Comparison of ENCODE assay signal across 25 cellular contexts in genomic region chr16:13950821-13951547, GRCh38. TPM values are rescaled to one million over a fixed set of nuclear protein-coding genes. Genes with fewer than 3 reads are reported as not detected.
DNase-seq lines count a peak whose midpoint lies in the region; ATAC-seq, FAIRE-seq and TF ChIP-seq lines count a peak whose summit lies in the region.
"Had no signal": no experiment of that assay in that cellular context is flagged by ENCODE, and none has a peak within 500 bp of the region (broad histone marks: within the 10 kb centered on the region; RNA-seq: fewer than 3 reads in every experiment).

No MANE protein-coding gene starts in this region.

- no peak overlapping the region for H2AFZ ChIP-seq in HepG2 (ENCODE audit: low read length)
- H2AFZ ChIP-seq: GM23338 had no signal

- H3K79me2 ChIP-seq in HepG2 (ENCODE audit: insufficient read depth, low read length) = no peaks in the 10 kb centered on the region

- no TSS peak for BruUV-seq in HepG2 (replicated peaks; lab: Mats Ljungman, UMichigan)

- H3K4me1 ChIP-seq in HepG2 (ENCODE audit: insufficient read depth, low read length) = peaks cover 2% of the 10 kb centered on the region
- H3K4me1 ChIP-seq in right lobe of liver = peaks cover 0 to 3% (median 0%) of the 10 kb centered on the region in 4 donors
- peaks cover 2 to 8% of the 10 kb centered on the region in 2 donors for H3K4me1 ChIP-seq in kidney (ENCODE audit: control insufficient read depth in 1 of 2, insufficient read depth in 1 of 2, low read depth in 1 of 2, low read length in 2 of 2)
- no peaks in the 10 kb centered on the region for H3K4me1 ChIP-seq in psoas muscle
- H3K4me1 ChIP-seq: HAP-1 had no signal

- TF ChIP-seq CTCF in HepG2 (CRISPR knock-in tag; IDR thresholded peaks at IDR 0.05) (no peak), right lobe of liver (IDR thresholded peaks at IDR 0.05) (no peak), kidney (IDR thresholded peaks at IDR 0.05; ENCODE audit: borderline replicate concordance, extremely low read depth, insufficient read depth) (no peak), psoas muscle (IDR thresholded peaks at IDR 0.05) (no peak)

- intact Hi-C loops in HepG2 (cut with micrococcal nuclease; ENCODE audit: unreplicated experiment) = no loop called here
- intact Hi-C loops in right lobe of liver (cut with DNase I) = no loop called here
- intact Hi-C loops in kidney (cut with DNase I) = no loop called here
- intact Hi-C loops in psoas muscle (cut with DNase I) = no loop called here

- H3K27me3 ChIP-seq in HepG2 (ENCODE audit: control insufficient read depth in 1 of 2, insufficient read depth in 2 of 2, low read length in 2 of 2) = no peaks in the 10 kb centered on the region
- no peaks in the 10 kb centered on the region for H3K27me3 ChIP-seq in right lobe of liver
- H3K27me3 ChIP-seq in psoas muscle (ENCODE audit: insufficient read depth in 3 of 3, low read length in 2 of 3) = no peaks in the 10 kb centered on the region

- no peaks in the 10 kb centered on the region for H4K20me1 ChIP-seq in HepG2 (ENCODE audit: insufficient read depth, low read length)

- H3K27ac ChIP-seq in HepG2 (ENCODE audit: extremely low read length, insufficient read depth, low read length) = no peak overlapping the region
- H3K27ac ChIP-seq in right lobe of liver = no peak overlapping the region
- H3K27ac ChIP-seq in SK-N-MC = peak overlapping the region; percentile 80
- no peak overlapping the region for H3K27ac ChIP-seq in kidney (ENCODE audit: low read depth in 2 of 2, low read length in 2 of 2)
- H3K27ac ChIP-seq in psoas muscle = no peak overlapping the region
- H3K27ac ChIP-seq: C4-2B, HL-60, KMS-11 had no signal

- ATAC-seq in HepG2 (no peak), right lobe of liver (no peak), GM19397 (IDR thresholded peaks at IDR 0.05; ENCODE audit: unreplicated experiment) (no peak), GM21786 (IDR thresholded peaks at IDR 0.05; ENCODE audit: unreplicated experiment) (no peak), psoas muscle (no peak), GM18873 (IDR thresholded peaks at IDR 0.05; ENCODE audit: low FRiP score, unreplicated experiment) (no peak)
- ATAC-seq: GM23338, T-helper 17 cell had no signal

- WGBS in HepG2 (ENCODE audit: low lambda C conversion rate) = 69% methylated on average over 5 of the region's 5 CpGs
- 92% methylated on average over 5 of the region's 5 CpGs for WGBS in right lobe of liver (ENCODE audit: insufficient coverage, low coverage, low lambda C conversion rate, missing lambda C conversion rate)
- 54 to 71% (median 57%) methylated on average over 5 of the region's 5 CpGs for WGBS in psoas muscle, 3 donors

- in situ Hi-C loops in HepG2 (cut with HindIII; ENCODE audit: extremely low pct_ligation_motif_present, low pct_unique_long_range_greater_than_20kb) = no loop called here

- no peak for DNase-seq in HepG2 (ENCODE audit: low spot score)
- DNase-seq in right lobe of liver = no peak
- no peak for DNase-seq in SK-N-MC (ENCODE audit: low read depth, low spot score)
- DNase-seq in kidney = no peak
- DNase-seq in psoas muscle = no peak
- DNase-seq: 8988T, NCI-H1105, NCI-H146, NCI-H2029, NCI-H226, NCI-H524 treated with DMSO at 0.1 percent for 48 hours, NCI-H82, RPMI8226, SHP77, SW 1271, T-helper 17 cell had no signal

- CTCF ChIA-PET in HepG2 (lab: Yijun Ruan, JAX; ENCODE audit: low intra/inter-chr PET ratio, low total read pairs) = no interaction called here

- H3K9me3 ChIP-seq in HepG2 (ENCODE audit: low read length) (no peaks in the 10 kb centered on the region), right lobe of liver (no peaks in the 10 kb centered on the region), SK-N-MC (ENCODE audit: low read depth, low read length) (no peaks in the 10 kb centered on the region), kidney (ENCODE audit: control insufficient read depth in 1 of 2, low read length in 2 of 2) (no peaks in the 10 kb centered on the region), psoas muscle (no peaks in the 10 kb centered on the region)
- H3K9me3 ChIP-seq: HAP-1 had no signal

- no peak overlapping the region for H3K4me2 ChIP-seq in HepG2 (ENCODE audit: low read depth, low read length)
- H3K4me2 ChIP-seq: GM23338, KMS-11 had no signal

- POLR2A ChIA-PET in HepG2 (lab: Yijun Ruan, JAX) = no interaction called here

- H3K36me3 ChIP-seq in HepG2 (replicated peaks in 1 of 2; ENCODE audit: control insufficient read depth in 1 of 2, insufficient read depth in 2 of 2, low read length in 2 of 2) = peaks cover 3 to 20% of the 10 kb centered on the region in 2 experiments; a peak in 4 of 5 replicates
- H3K36me3 ChIP-seq in right lobe of liver = peaks cover 0 to 24% (median 7%) of the 10 kb centered on the region in 4 donors
- H3K36me3 ChIP-seq in SK-N-MC (ENCODE audit: insufficient read depth, low read length) = peaks cover 11% of the 10 kb centered on the region
- peaks cover 7 to 14% of the 10 kb centered on the region in 2 donors for H3K36me3 ChIP-seq in kidney (ENCODE audit: control insufficient read depth in 1 of 2, insufficient read depth in 2 of 2, low read length in 2 of 2)
- peaks cover 8 to 39% of the 10 kb centered on the region in 2 donors for H3K36me3 ChIP-seq in psoas muscle (ENCODE audit: insufficient read depth in 1 of 2, low read depth in 1 of 2)

- H3K9ac ChIP-seq in HepG2 (ENCODE audit: insufficient read depth, low read depth, low read length) = no peak overlapping the region
- H3K9ac ChIP-seq in SK-N-MC (ENCODE audit: insufficient read length) = peak overlapping the region; percentile 9
- no peak overlapping the region for H3K9ac ChIP-seq in kidney (ENCODE audit: low read length in 2 of 2)
- H3K9ac ChIP-seq: KMS-11 had no signal

- FAIRE-seq in HepG2 (lab: Jason Lieb, UNC) (no peak), kidney (lab: Jason Lieb, UNC) (peak; percentile 33)
- FAIRE-seq: GM18507 had no signal

- H3K4me3 ChIP-seq in HepG2 (replicated peaks in 1 of 3; ENCODE audit: insufficient read depth in 1 of 3, low read depth in 2 of 3, low read length in 3 of 3) = no peak overlapping the region
- no peak overlapping the region for H3K4me3 ChIP-seq in right lobe of liver
- H3K4me3 ChIP-seq in SK-N-MC = peak overlapping the region; percentile 44
- no peak overlapping the region for H3K4me3 ChIP-seq in kidney (ENCODE audit: low read length in 2 of 2)
- H3K4me3 ChIP-seq in psoas muscle = no peak overlapping the region
- H3K4me3 ChIP-seq: GM23338, HAP-1 had no signal

- TF ChIP-seq EP300 in HepG2 (IDR thresholded peaks at IDR 0.05; ENCODE audit: low read depth in 2 of 2, low read length in 2 of 2) (no peak), HepG2 (CRISPR knock-in tag; IDR thresholded peaks at IDR 0.05; ENCODE audit: borderline replicate concordance) (no peak)

- TF ChIP-seq RAD21 in HepG2 (CRISPR knock-in tag; IDR thresholded peaks at IDR 0.05) = no peak

- no peak for TF ChIP-seq POLR2A in HepG2 (IDR thresholded peaks at IDR 0.05; ENCODE audit: insufficient read depth in 1 of 2, low read depth in 2 of 2, low read length in 2 of 2)
- no peak for TF ChIP-seq POLR2A in right lobe of liver (IDR thresholded peaks at IDR 0.05)

TF ChIP-seq in HepG2, 621 proteins besides CTCF, POLR2A, EP300 and RAD21 (continues in another document):
- TF ChIP-seq ARID3A (IDR thresholded peaks at IDR 0.05; ENCODE audit: low read depth, low read length) = no peak
- no peak for TF ChIP-seq ZNF567 (CRISPR knock-in tag; IDR thresholded peaks at IDR 0.05; ENCODE audit: borderline replicate concordance)
- no peak for TF ChIP-seq ZKSCAN8 (CRISPR knock-in tag; IDR thresholded peaks at IDR 0.05; ENCODE audit: borderline replicate concordance)
- no peak for TF ChIP-seq NFYC (CRISPR knock-in tag; IDR thresholded peaks at IDR 0.05)
- TF ChIP-seq ZNF83 (CRISPR knock-in tag; IDR thresholded peaks at IDR 0.05; ENCODE audit: borderline replicate concordance) = no peak

RNA-seq across cellular contexts. Expression of gene ERCC4, which starts 31.0 kb away (rescaled TPM):
- total RNA-seq in HepG2 (2016; rRNA removed; fragmentation: Illumina TruSeq; extraction: Trizol) = 15.2 and 27.9 TPM in 2 replicates
- 15.7 and 17.8 TPM in 2 replicates for total RNA-seq in HepG2 (2016; cell fraction: cytosol; rRNA removed; fragmentation: Illumina TruSeq; extraction: Trizol; ENCODE audit: low read depth)
- total RNA-seq in HepG2 (2016; cell fraction: insoluble cytoplasmic fraction; rRNA removed; fragmentation: Illumina TruSeq; extraction: Trizol) = 15.2 and 33.1 TPM in 2 replicates
- 5.6 and 5.8 TPM in 2 replicates for total RNA-seq in HepG2 (2016; cell fraction: membrane; rRNA removed; fragmentation: Illumina TruSeq; extraction: Trizol)
- 13.3 and 14.1 TPM in 2 replicates for total RNA-seq in HepG2 (2016; cell fraction: nucleus; rRNA removed; fragmentation: Illumina TruSeq; extraction: Trizol)
- polyA plus RNA-seq in HepG2 (2011; rRNA removed) = 5.4 and 5.7 TPM in 2 replicates
- 1.7 and 2.7 TPM in 2 replicates for polyA plus RNA-seq in HepG2 (2011; cell fraction: cytosol; rRNA removed)
- 3.0 and 4.3 TPM in 2 replicates for polyA plus RNA-seq in HepG2 (2011; cell fraction: nucleus; rRNA removed)
- polyA plus RNA-seq in HepG2 (2012) = 6.4 and 8.2 TPM in 2 replicates
- 0.23 and 0.35 TPM in 2 replicates for polyA plus RNA-seq in HepG2 (2016; cell fraction: cytosol; fragmentation: Illumina TruSeq; extraction: Trizol; ENCODE audit: low read depth)
- 8.7 and 9.8 TPM in 2 replicates for polyA plus RNA-seq in HepG2 (2016; cell fraction: insoluble cytoplasmic fraction; fragmentation: Illumina TruSeq; extraction: Trizol; ENCODE audit: low read depth)
- 0.58 and 0.98 TPM in 2 replicates for polyA plus RNA-seq in HepG2 (2016; cell fraction: membrane; fragmentation: Illumina TruSeq; extraction: Trizol; ENCODE audit: low read depth)
- polyA plus RNA-seq in HepG2 (2016; cell fraction: nucleus; fragmentation: Illumina TruSeq; extraction: Trizol; ENCODE audit: insufficient read depth, low read depth) = 8.7 and 13.2 TPM in 2 replicates
- 26.2 and 26.7 TPM in 2 replicates for polyA minus RNA-seq in HepG2 (2011; rRNA and poly(A)+ RNA removed; ENCODE audit: low replicate concordance)
- polyA minus RNA-seq in HepG2 (2011; cell fraction: cytosol; rRNA and poly(A)+ RNA removed) = 19.2 and 21.1 TPM in 2 replicates
- 15.1 and 21.3 TPM in 2 replicates for polyA minus RNA-seq in HepG2 (2011; cell fraction: nucleus; rRNA and poly(A)+ RNA removed)
- total RNA-seq in right lobe of liver = 1 to 10 TPM; 3.4 to 7.3 (median 5.7) TPM
- total RNA-seq in kidney = 10.5 TPM
- 2.0 TPM for polyA plus RNA-seq in kidney (ENCODE audit: insufficient read depth, low read depth, low replicate concordance)
- total RNA-seq in psoas muscle = 10 to 100 TPM in 1 of 4 donors, 1 to 10 TPM in 3; 6.8 to 10.8 (median 8.8) TPM
- 1 to 10 TPM; 2.4 to 8.7 (median 2.5) TPM for polyA plus RNA-seq in psoas muscle
